In the genomic region with DNA sequence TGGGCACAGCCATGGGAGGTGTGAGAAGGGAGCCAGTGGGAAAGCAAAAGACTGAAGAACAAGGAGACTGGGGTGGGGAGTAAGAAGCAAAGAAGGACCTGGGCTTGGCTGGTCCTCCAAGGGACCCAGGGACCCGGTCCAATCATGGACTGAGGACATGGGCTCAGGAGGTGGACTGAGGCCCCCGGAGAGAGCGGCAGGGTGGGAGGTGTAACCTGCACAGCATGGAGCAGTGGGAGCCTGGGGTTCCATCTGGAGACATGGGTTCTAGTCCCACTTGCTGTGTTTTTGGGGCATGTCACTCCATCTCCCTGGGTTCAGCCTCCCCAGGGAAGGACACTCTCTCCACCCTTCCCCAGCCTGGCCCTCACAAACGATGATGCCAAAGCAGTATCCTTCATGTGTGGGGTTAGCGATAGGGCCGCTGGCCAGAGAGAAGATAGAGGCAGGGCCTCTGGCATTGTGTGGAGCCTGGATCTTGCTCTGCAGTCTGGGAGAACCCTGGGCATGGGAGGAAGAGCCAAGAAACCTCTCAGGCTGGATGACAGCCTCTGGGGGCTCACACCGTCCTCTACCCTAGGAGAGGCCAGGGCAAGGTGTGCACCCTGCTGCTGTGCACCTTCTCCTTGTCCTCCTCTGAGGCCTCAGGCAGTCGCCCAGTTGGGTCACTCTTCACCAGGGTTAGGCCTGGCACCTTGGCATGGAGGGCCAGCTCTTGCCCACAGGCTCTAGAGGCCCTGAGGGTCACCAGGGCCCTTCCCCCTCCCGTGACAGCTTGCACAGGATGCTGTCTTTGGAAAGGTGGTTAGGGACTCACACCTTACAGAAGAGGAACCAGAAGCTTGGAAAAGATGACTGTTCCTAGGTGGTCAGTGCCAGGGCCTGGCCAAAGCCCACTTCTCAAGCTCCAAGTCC, we compare ENCODE assay signal across 1 cellular context.
TF ChIP-seq lines count a peak whose summit lies in the region.

No MANE protein-coding gene starts in this region.

TF ChIP-seq in K562, 482 proteins besides CTCF, POLR2A, EP300 and RAD21:
- no peak for TF ChIP-seq KLF1 (tag; IDR thresholded peaks at IDR 0.05)
- TF ChIP-seq KLF6 (CRISPR knock-in tag; IDR thresholded peaks at IDR 0.05; ENCODE audit: borderline replicate concordance): no peak
- no peak for TF ChIP-seq ETV6 (IDR thresholded peaks at IDR 0.05; ENCODE audit: borderline replicate concordance in 1 of 2, low read depth in 2 of 2, low read length in 1 of 2)
- no peak for TF ChIP-seq ETV6 (CRISPR knock-in tag; IDR thresholded peaks at IDR 0.05; ENCODE audit: borderline replicate concordance)
- TF ChIP-seq CHD2 (IDR thresholded peaks at IDR 0.05; ENCODE audit: low read depth, low read length): no peak
- no peak for TF ChIP-seq HNRNPK (IDR thresholded peaks at IDR 0.05; ENCODE audit: low read depth, low read length, poor library complexity, severe bottlenecking)
- TF ChIP-seq, protein P1, sequence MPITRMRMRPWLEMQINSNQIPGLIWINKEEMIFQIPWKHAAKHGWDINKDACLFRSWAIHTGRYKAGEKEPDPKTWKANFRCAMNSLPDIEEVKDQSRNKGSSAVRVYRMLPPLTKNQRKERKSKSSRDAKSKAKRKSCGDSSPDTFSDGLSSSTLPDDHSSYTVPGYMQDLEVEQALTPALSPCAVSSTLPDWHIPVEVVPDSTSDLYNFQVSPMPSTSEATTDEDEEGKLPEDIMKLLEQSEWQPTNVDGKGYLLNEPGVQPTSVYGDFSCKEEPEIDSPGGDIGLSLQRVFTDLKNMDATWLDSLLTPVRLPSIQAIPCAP (CRISPR knock-in tag; IDR thresholded peaks at IDR 0.05; ENCODE audit: borderline replicate concordance): no peak
- no peak for TF ChIP-seq KLF13 (tag; IDR thresholded peaks at IDR 0.05; ENCODE audit: borderline replicate concordance, low read depth)
- no peak for TF ChIP-seq CBFA2T2 (conservative IDR thresholded peaks at IDR 0.05)
- TF ChIP-seq ZNF143 (CRISPR knock-in tag; IDR thresholded peaks at IDR 0.05): no peak
TF ChIP-seq in K562: peak in this region for 0.
